In the genomic region with DNA sequence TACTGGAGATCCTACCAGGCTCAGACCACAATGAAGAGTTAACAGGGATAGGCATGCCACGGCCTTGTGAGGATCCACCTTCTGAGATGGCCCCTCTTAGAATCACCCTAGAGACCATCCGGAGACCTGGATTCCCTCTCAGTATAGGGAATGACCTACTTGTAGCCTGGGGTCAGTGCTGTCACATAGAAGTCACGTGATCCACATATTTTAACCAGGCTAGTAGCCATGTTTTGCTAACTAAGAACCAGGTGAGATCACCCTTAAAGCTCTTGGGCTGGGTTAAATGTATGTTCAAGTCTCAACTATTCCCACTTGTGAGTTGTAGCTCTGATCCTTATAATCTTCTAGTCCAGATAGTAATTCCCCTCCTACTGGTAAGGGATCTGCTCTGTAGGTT, we compare ENCODE assay signal across 2 cellular contexts.
TF ChIP-seq lines count a peak whose summit lies in the region.

No MANE protein-coding gene starts in this region.

TF ChIP-seq in HepG2, 621 proteins besides CTCF, POLR2A, EP300 and RAD21:
- TF ChIP-seq, protein P1, sequence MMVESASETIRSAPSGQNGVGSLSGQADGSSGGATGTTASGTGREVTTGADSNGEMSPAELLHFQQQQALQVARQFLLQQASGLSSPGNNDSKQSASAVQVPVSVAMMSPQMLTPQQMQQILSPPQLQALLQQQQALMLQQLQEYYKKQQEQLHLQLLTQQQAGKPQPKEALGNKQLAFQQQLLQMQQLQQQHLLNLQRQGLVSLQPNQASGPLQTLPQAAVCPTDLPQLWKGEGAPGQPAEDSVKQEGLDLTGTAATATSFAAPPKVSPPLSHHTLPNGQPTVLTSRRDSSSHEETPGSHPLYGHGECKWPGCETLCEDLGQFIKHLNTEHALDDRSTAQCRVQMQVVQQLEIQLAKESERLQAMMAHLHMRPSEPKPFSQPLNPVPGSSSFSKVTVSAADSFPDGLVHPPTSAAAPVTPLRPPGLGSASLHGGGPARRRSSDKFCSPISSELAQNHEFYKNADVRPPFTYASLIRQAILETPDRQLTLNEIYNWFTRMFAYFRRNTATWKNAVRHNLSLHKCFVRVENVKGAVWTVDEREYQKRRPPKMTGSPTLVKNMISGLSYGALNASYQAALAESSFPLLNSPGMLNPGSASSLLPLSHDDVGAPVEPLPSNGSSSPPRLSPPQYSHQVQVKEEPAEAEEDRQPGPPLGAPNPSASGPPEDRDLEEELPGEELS (CRISPR knock-in tag; IDR thresholded peaks at IDR 0.05) = no peak
- peak; percentile 81 for TF ChIP-seq RAD51 (IDR thresholded peaks at IDR 0.05; ENCODE audit: borderline replicate concordance)
- TF ChIP-seq ZNF724P (CRISPR knock-in tag; IDR thresholded peaks at IDR 0.05; ENCODE audit: borderline replicate concordance) = no peak
- no peak for TF ChIP-seq SALL2 (CRISPR knock-in tag; IDR thresholded peaks at IDR 0.05)
- TF ChIP-seq, protein P2, sequence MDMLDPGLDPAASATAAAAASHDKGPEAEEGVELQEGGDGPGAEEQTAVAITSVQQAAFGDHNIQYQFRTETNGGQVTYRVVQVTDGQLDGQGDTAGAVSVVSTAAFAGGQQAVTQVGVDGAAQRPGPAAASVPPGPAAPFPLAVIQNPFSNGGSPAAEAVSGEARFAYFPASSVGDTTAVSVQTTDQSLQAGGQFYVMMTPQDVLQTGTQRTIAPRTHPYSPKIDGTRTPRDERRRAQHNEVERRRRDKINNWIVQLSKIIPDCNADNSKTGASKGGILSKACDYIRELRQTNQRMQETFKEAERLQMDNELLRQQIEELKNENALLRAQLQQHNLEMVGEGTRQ (IDR thresholded peaks at IDR 0.05; ENCODE audit: low read depth, low read length) = peak; percentile 57; the same call in 1 of the 2 replicates
- TF ChIP-seq, protein P2 (CRISPR knock-in tag; IDR thresholded peaks at IDR 0.05; ENCODE audit: borderline replicate concordance) = no peak
- no peak for TF ChIP-seq NCOA1 (CRISPR knock-in tag; IDR thresholded peaks at IDR 0.05)
- no peak for TF ChIP-seq ZNF460 (CRISPR knock-in tag; IDR thresholded peaks at IDR 0.05; ENCODE audit: borderline replicate concordance)
- TF ChIP-seq, protein P3, sequence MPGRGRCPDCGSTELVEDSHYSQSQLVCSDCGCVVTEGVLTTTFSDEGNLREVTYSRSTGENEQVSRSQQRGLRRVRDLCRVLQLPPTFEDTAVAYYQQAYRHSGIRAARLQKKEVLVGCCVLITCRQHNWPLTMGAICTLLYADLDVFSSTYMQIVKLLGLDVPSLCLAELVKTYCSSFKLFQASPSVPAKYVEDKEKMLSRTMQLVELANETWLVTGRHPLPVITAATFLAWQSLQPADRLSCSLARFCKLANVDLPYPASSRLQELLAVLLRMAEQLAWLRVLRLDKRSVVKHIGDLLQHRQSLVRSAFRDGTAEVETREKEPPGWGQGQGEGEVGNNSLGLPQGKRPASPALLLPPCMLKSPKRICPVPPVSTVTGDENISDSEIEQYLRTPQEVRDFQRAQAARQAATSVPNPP (CRISPR knock-in tag; IDR thresholded peaks at IDR 0.05) = no peak
TF ChIP-seq in HepG2: peak in this region for 2.

TF ChIP-seq in K562, 482 proteins besides CTCF, POLR2A, EP300 and RAD21 (continued from another document):
- TF ChIP-seq, protein P4, sequence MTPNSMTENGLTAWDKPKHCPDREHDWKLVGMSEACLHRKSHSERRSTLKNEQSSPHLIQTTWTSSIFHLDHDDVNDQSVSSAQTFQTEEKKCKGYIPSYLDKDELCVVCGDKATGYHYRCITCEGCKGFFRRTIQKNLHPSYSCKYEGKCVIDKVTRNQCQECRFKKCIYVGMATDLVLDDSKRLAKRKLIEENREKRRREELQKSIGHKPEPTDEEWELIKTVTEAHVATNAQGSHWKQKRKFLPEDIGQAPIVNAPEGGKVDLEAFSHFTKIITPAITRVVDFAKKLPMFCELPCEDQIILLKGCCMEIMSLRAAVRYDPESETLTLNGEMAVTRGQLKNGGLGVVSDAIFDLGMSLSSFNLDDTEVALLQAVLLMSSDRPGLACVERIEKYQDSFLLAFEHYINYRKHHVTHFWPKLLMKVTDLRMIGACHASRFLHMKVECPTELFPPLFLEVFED (CRISPR knock-in tag; conservative IDR thresholded peaks at IDR 0.05) = no peak
